ENCODE assay signal across 8 cellular contexts in genomic region chr11:65575568-65576231, GRCh38. TPM values are rescaled to one million over a fixed set of nuclear protein-coding genes. Genes with fewer than 3 reads are reported as not detected.
DNase-seq lines count a peak whose midpoint lies in the region; ATAC-seq, FAIRE-seq and TF ChIP-seq lines count a peak whose summit lies in the region.

Gene EHBP1L1, plus strand, starts transcription at chr11:65576053. Its CDS starts 250 bp downstream, at chr11:65576303.

- peak; percentile 28 for ATAC-seq in HG02763 (IDR thresholded peaks at IDR 0.05; ENCODE audit: unreplicated experiment)

- peak within 1 kb of the TSS; percentile 98 for H3K4me3 Mint-ChIP-seq in Caco-2 (ENCODE audit: unreplicated experiment)

- peak within 1 kb of the TSS; percentile 56 for H3K4me3 ChIP-seq in Caco-2 (ENCODE audit: low read depth, low read length)

- peaks cover 38% of the 10 kb centered on the region for H3K4me1 ChIP-seq in Caco-2

- no peak for FAIRE-seq in urothelium cell line (lab: Jason Lieb, UNC)

- BruUV-seq in Caco-2 (replicated peaks; lab: Mats Ljungman, UMichigan): no TSS peak

- peak within 1 kb of the TSS; percentile 72 for H3K27ac Mint-ChIP-seq in Caco-2 (ENCODE audit: unreplicated experiment)

- no peaks in the 10 kb centered on the region for H3K27me3 Mint-ChIP-seq in Caco-2 (ENCODE audit: insufficient read depth, unreplicated experiment)

- H3K9me3 Mint-ChIP-seq in Caco-2 (ENCODE audit: unreplicated experiment): no peaks in the 10 kb centered on the region

- H3K4me1 Mint-ChIP-seq in Caco-2 (ENCODE audit: low read depth, unreplicated experiment): peaks cover 12% of the 10 kb centered on the region

- no peaks in the 10 kb centered on the region for H3K9me3 ChIP-seq in Caco-2

- no peaks in the 10 kb centered on the region for H3K27me3 ChIP-seq in Caco-2 (replicated peaks; ENCODE audit: control insufficient read depth, insufficient read depth, low read length)

- DNase-seq in Caco-2 (peak in 1 of 2 experiments; percentile 78), SIG-M5 treated with dmso at 0.1 percent for 504 hours (lab: John Stamatoyannopoulos, UW; ENCODE audit: unreplicated experiment) (peak; percentile 80), activated gamma-delta T cell treated with Interleukin-2 at 50 U/mL for 16 hours (peak; percentile 66), germinal center (ENCODE audit: low spot score) (peak; percentile 88), posterior vena cava (ENCODE audit: low spot score) (peak; percentile 89), urothelium cell line (ENCODE audit: low spot score) (peak; percentile 86), G401 (ENCODE audit: low spot score) (no peak)

- in situ Hi-C loops in G401 (cut with HindIII; ENCODE audit: low sequenced_read_pairs): no loop called here

- POLR2A ChIA-PET in Caco-2 (lab: Charles Lee): interaction anchor here (0.6 to 1.0 kb wide), 4 partner anchors 15 to 300 kb away, joined by 3 to 4 read pairs (median 4); no protein-coding TSS in a partner anchor

- no peaks in the 10 kb centered on the region; the same call in none of the 2 replicates for H3K36me3 ChIP-seq in Caco-2 (ENCODE audit: control insufficient read depth, insufficient read depth, low read length)

- H3K36me3 Mint-ChIP-seq in Caco-2 (ENCODE audit: insufficient read depth, unreplicated experiment): peaks cover 46% of the 10 kb centered on the region

- intact Hi-C loops in Caco-2 (cut with micrococcal nuclease; ENCODE audit: unreplicated experiment): loop anchor here (2.0 kb wide), 1 partner anchor 17 kb away; no protein-coding TSS in a partner anchor
- intact Hi-C loops in posterior vena cava (cut with DNase I): loop anchor here in 1 of 2 donors (5.0 kb wide), 1 partner anchor 37 kb away; the partner anchor contains the start of gene MAP3K11

- TF ChIP-seq CTCF in Caco-2 (IDR thresholded peaks at IDR 0.05; ENCODE audit: insufficient read depth in 1 of 2, low read depth in 1 of 2, low read length in 1 of 2, severe bottlenecking in 1 of 2, unreplicated experiment in 1 of 2): no peak

- CTCF ChIA-PET in Caco-2 (lab: Charles Lee): interaction anchor here (0.5 to 1.0 kb wide), 4 partner anchors 16 to 312 kb away, joined by 3 to 5 read pairs (median 3); partner anchors contain the start of gene FIBP

RNA-seq across cellular contexts. Expression of gene EHBP1L1, which starts in this region (rescaled TPM):
- total RNA-seq in Caco-2 (2022) (19.2 and 19.6 TPM in 2 replicates), posterior vena cava (100 to 1,000 TPM; 190 to 223 TPM)
- total RNA-seq in G401 (2014; rRNA removed; shearing (Covaris generic)): 8.7 and 16.5 TPM in 2 replicates
